In the genomic region with DNA sequence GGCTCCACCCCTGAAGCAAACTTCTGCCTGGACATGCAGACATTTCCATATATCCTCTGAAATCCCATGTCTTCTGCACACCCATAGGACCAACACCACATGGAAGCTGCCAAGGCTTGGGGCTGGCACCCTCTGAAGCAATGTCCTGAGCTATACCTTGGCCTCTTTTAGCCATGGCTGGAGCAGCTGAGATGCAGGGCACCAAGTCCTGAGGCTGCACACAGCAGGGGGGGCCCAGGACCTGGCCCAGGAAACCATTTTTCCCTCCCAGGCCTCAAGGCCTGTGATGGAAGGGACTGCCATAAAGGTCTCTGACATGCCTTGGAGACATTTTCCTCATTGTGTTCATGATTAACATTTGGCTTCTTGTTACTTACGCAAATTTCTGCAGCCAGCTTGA, we compare ENCODE assay signal across 25 cellular contexts.
"Had no signal": no experiment of that assay in that cellular context is flagged by ENCODE, and none has a peak within 500 bp of the region (broad histone marks: within the 10 kb centered on the region; RNA-seq: fewer than 3 reads in every experiment).

No MANE protein-coding gene starts in this region.

- H3K9me3 ChIP-seq: colonic mucosa, gastrocnemius medialis had no signal

- DNase-seq: colonic mucosa; cortex of kidney; dermis blood vessel endothelial cell; dorsolateral prefrontal cortex; effector CD4-positive, alpha-beta T cell; effector CD8-positive, alpha-beta T cell; effector memory CD4-positive, alpha-beta T cell; effector memory CD8-positive, alpha-beta T cell; endodermal cell; erythroblast; esophagus squamous epithelium; foreskin fibroblast; foreskin keratinocyte; foreskin melanocyte; gastrocnemius medialis; glutamatergic neuron; head of caudate nucleus; heart left ventricle; heart right ventricle had no signal

- ATAC-seq: effector memory CD8-positive, alpha-beta T cell; esophagus mucosa; foreskin keratinocyte; gastrocnemius medialis; gastroesophageal sphincter; heart left ventricle; heart right ventricle had no signal

- H3K36me3 ChIP-seq: colonic mucosa, esophagus muscularis mucosa, esophagus squamous epithelium, gastrocnemius medialis, gastroesophageal sphincter, heart left ventricle, heart right ventricle had no signal

- H3K27ac ChIP-seq: colonic mucosa, coronary artery, dorsolateral prefrontal cortex, epithelial cell of prostate, esophagus muscularis mucosa, esophagus squamous epithelium, foreskin keratinocyte, gastrocnemius medialis, gastroesophageal sphincter, heart left ventricle, heart right ventricle, hepatocyte had no signal

- H3K4me1 ChIP-seq: colonic mucosa, esophagus muscularis mucosa, esophagus squamous epithelium, foreskin keratinocyte, gastrocnemius medialis, gastroesophageal sphincter, heart left ventricle, heart right ventricle had no signal

- H3K4me3 ChIP-seq: colonic mucosa, coronary artery, dorsolateral prefrontal cortex, esophagus muscularis mucosa, esophagus squamous epithelium, gastrocnemius medialis, gastroesophageal sphincter, heart left ventricle, heart right ventricle, hepatocyte had no signal
